ENCODE assay signal across 25 cellular contexts in the genomic region with DNA sequence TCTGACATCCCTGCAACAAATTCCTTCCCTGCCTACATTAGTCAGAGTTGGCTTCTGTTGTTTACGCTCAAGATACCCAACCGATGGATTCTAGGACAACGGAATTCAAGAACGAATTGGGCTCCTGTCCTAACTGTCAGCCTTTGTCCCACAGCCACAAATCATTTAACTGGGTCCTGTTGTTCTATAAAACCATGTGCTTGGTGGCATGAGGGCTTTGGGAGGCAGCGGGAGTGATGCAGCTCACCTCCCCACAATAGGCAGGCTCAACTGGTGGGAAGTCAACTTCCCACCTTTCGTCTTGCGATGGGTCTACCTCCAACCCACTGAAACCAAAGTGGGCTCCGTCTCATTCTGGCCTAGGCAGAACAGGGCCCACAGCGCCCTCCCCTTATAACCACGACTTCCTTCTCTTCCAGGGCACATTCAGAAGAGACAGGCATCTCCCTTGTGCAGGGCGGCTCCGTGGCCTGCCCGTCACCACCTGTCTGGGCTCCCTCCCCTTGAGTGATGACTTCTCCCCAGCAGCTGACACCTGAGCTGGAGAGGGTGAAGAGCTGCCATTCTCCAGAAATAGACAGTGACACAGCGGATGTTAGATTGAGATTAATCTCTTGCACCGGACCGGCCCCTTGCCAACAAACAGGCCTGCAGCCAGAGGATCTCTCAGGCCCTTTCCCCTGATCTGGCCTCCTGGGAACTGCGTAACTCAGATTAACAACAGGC. TPM values are rescaled to one million over a fixed set of nuclear protein-coding genes. Genes with fewer than 3 reads are reported as not detected.
DNase-seq lines count a peak whose midpoint lies in the region; ATAC-seq, FAIRE-seq and TF ChIP-seq lines count a peak whose summit lies in the region.
"Had no signal": no experiment of that assay in that cellular context is flagged by ENCODE, and none has a peak within 500 bp of the region (broad histone marks: within the 10 kb centered on the region; RNA-seq: fewer than 3 reads in every experiment).

No MANE protein-coding gene starts in this region.

- no peak for TF ChIP-seq EP300 in K562 (IDR thresholded peaks at IDR 0.05; ENCODE audit: low read length)

- H3K4me1 Mint-ChIP-seq in naive thymus-derived CD4-positive, alpha-beta T cell: peaks cover 0 to 5% (median 0%) of the 10 kb centered on the region in 7 donors
- no peaks in the 10 kb centered on the region for H3K4me1 Mint-ChIP-seq in activated T-helper 2 cell treated with anti-CD3 and anti-CD28 coated beads, Interferon-gamma antibody, Interleukin-2, Interleukin-4, amounts not matched to agents 10 μg/mL and 5 μg/mL and 100 μg/mL, durations not matched to agents 14 hours and 24 hours and 36 hours (ENCODE audit: low read depth)

- peak; percentile 51 for ATAC-seq in K562
- peak; percentile 14 for ATAC-seq in naive thymus-derived CD4-positive, alpha-beta T cell
- no peak for ATAC-seq in GM21717 (IDR thresholded peaks at IDR 0.05; ENCODE audit: unreplicated experiment)
- no peak for ATAC-seq in pancreas
- ATAC-seq: activated CD8-positive, alpha-beta T cell treated with anti-CD3 and anti-CD28 coated beads, Interleukin-2, amount 10 ng/mL, durations not matched to agents 7 days and 5 days; activated T-cell treated with anti-CD3 and anti-CD28 coated beads, Interleukin-2, amount 50 U/mL, for 4 hours; foreskin keratinocyte; right lobe of liver had no signal

- no TSS peak for BruUV-seq in K562 (replicated peaks; lab: Mats Ljungman, UMichigan)

- H3K27ac ChIP-seq in K562 (ENCODE audit: extremely low read depth, low read depth, low read length) (no peak overlapping the region), pancreas (no peak overlapping the region)
- H3K27ac ChIP-seq in naive thymus-derived CD4-positive, alpha-beta T cell (ENCODE audit: low read depth, low read length): no peak overlapping the region
- H3K27ac ChIP-seq: foreskin keratinocyte, PC-9, right lobe of liver, suprapubic skin had no signal

- FAIRE-seq in D721Med (lab: Jason Lieb, UNC): no peak
- FAIRE-seq in K562 (lab: Jason Lieb, UNC): no peak
- FAIRE-seq in pancreas (lab: Jason Lieb, UNC): no peak
- FAIRE-seq: astrocyte, GM12891 had no signal

- H3K4me3 ChIP-seq in K562 (no peak overlapping the region), pancreas (no peak overlapping the region)
- H3K4me3 ChIP-seq in naive thymus-derived CD4-positive, alpha-beta T cell (ENCODE audit: low read length): no peak overlapping the region
- H3K4me3 ChIP-seq: PC-9, right lobe of liver, suprapubic skin had no signal

- no peaks in the 10 kb centered on the region for H3K79me2 ChIP-seq in K562 (ENCODE audit: control insufficient read depth, insufficient read depth, low read length)

- TF ChIP-seq RAD21 in K562 (CRISPR knock-in tag; conservative IDR thresholded peaks at IDR 0.05 in 1 of 2, IDR thresholded peaks at IDR 0.05 in 1 of 2): no peak

- H2AFZ ChIP-seq in K562 (ENCODE audit: low read depth, low read length): no peak overlapping the region
- H2AFZ ChIP-seq: PC-9 had no signal

- H3K36me3 ChIP-seq in K562 (ENCODE audit: control insufficient read depth, insufficient read depth, low read length): no peaks in the 10 kb centered on the region
- no peaks in the 10 kb centered on the region for H3K36me3 ChIP-seq in naive thymus-derived CD4-positive, alpha-beta T cell (ENCODE audit: control insufficient read depth in 2 of 3, insufficient read depth in 3 of 3, low read length in 3 of 3)
- no peaks in the 10 kb centered on the region for H3K36me3 ChIP-seq in pancreas
- H3K36me3 ChIP-seq: right lobe of liver, suprapubic skin had no signal

- H3K4me3 Mint-ChIP-seq in naive thymus-derived CD4-positive, alpha-beta T cell: no peak overlapping the region
- no peak overlapping the region for H3K4me3 Mint-ChIP-seq in activated T-helper 2 cell treated with anti-CD3 and anti-CD28 coated beads, Interferon-gamma antibody, Interleukin-2, Interleukin-4, amounts not matched to agents 10 μg/mL and 5 μg/mL and 100 μg/mL, durations not matched to agents 14 hours and 24 hours and 36 hours (ENCODE audit: low read depth)
- H3K4me3 Mint-ChIP-seq: activated CD8-positive, alpha-beta T cell treated with anti-CD3 and anti-CD28 coated beads, Interleukin-2, amount 10 ng/mL, durations not matched to agents 7 days and 5 days; activated T-cell treated with anti-CD3 and anti-CD28 coated beads, Interleukin-2, amount 50 U/mL, for 4 hours; CD4-positive, alpha-beta T cell had no signal

- no peaks in the 10 kb centered on the region for H3K36me3 Mint-ChIP-seq in naive thymus-derived CD4-positive, alpha-beta T cell
- H3K36me3 Mint-ChIP-seq in activated T-helper 2 cell treated with anti-CD3 and anti-CD28 coated beads, Interferon-gamma antibody, Interleukin-2, Interleukin-4, amounts not matched to agents 10 μg/mL and 5 μg/mL and 100 μg/mL, durations not matched to agents 14 hours and 24 hours and 36 hours (ENCODE audit: low read depth): no peaks in the 10 kb centered on the region

- no peak overlapping the region for H3K4me2 ChIP-seq in K562 (ENCODE audit: insufficient read depth, low read length)
- H3K4me2 ChIP-seq: PC-9 had no signal

- POLR2A ChIA-PET in K562 (lab: Yijun Ruan, JAX): interaction anchor here (1.5 kb wide), 1 partner anchor 13 kb away, joined by 3 read pairs; no protein-coding TSS in a partner anchor
- POLR2A ChIA-PET in naive thymus-derived CD4-positive, alpha-beta T cell (lab: Charles Lee): no interaction called here

- H3K9ac ChIP-seq in K562 (ENCODE audit: insufficient read depth in 1 of 2, low read depth in 2 of 2, low read length in 2 of 2): no peak overlapping the region

- H4K20me1 ChIP-seq in K562 (replicated peaks; ENCODE audit: control insufficient read depth, insufficient read depth, low read length): no peaks in the 10 kb centered on the region

- H3K27me3 ChIP-seq in K562 (ENCODE audit: control insufficient read depth in 2 of 2, insufficient read depth in 2 of 2, low read length in 2 of 2) (peaks cover 27 to 65% of the 10 kb centered on the region in 2 experiments; a peak in 3 of 5 replicates), pancreas (no peaks in the 10 kb centered on the region)
- no peaks in the 10 kb centered on the region for H3K27me3 ChIP-seq in naive thymus-derived CD4-positive, alpha-beta T cell (ENCODE audit: control insufficient read depth in 2 of 2, insufficient read depth in 2 of 2, low read length in 2 of 2)
- H3K27me3 ChIP-seq: foreskin keratinocyte, right lobe of liver had no signal

- no peak overlapping the region for H3K27ac Mint-ChIP-seq in naive thymus-derived CD4-positive, alpha-beta T cell
- H3K27ac Mint-ChIP-seq in activated T-helper 2 cell treated with anti-CD3 and anti-CD28 coated beads, Interferon-gamma antibody, Interleukin-2, Interleukin-4, amounts not matched to agents 10 μg/mL and 5 μg/mL and 100 μg/mL, durations not matched to agents 14 hours and 24 hours and 36 hours: no peak overlapping the region
- H3K27ac Mint-ChIP-seq: activated CD8-positive, alpha-beta T cell treated with anti-CD3 and anti-CD28 coated beads, Interleukin-2, amount 10 ng/mL, durations not matched to agents 7 days and 5 days; CD4-positive, alpha-beta T cell had no signal

- peaks cover 4 to 36% (median 25%) of the 10 kb centered on the region in 5 donors for H3K27me3 Mint-ChIP-seq in naive thymus-derived CD4-positive, alpha-beta T cell
- peaks cover 2% of the 10 kb centered on the region for H3K27me3 Mint-ChIP-seq in activated T-helper 2 cell treated with anti-CD3 and anti-CD28 coated beads, Interferon-gamma antibody, Interleukin-2, Interleukin-4, amounts not matched to agents 10 μg/mL and 5 μg/mL and 100 μg/mL, durations not matched to agents 14 hours and 24 hours and 36 hours (ENCODE audit: low read depth)

- TF ChIP-seq POLR2A in K562 (conservative IDR thresholded peaks at IDR 0.05): no peak

- CTCF ChIA-PET in K562 (lab: Yijun Ruan, JAX; ENCODE audit: low intra/inter-chr PET ratio): no interaction called here
- CTCF ChIA-PET in naive thymus-derived CD4-positive, alpha-beta T cell (lab: Charles Lee): no interaction called here

- TF ChIP-seq CTCF in D721Med (IDR thresholded peaks at IDR 0.05; ENCODE audit: insufficient read depth, missing control alignments) (peak; percentile 6), K562 (IDR thresholded peaks at IDR 0.05 in 2 of 3, conservative IDR thresholded peaks at IDR 0.05 in 1 of 3; ENCODE audit: insufficient read depth in 2 of 3, low read depth in 1 of 3, low read length in 3 of 3) (no peak), pancreas (IDR thresholded peaks at IDR 0.05) (no peak)

- intact Hi-C loops in K562 (cut with micrococcal nuclease): no loop called here
- intact Hi-C loops in naive thymus-derived CD4-positive, alpha-beta T cell (cut with micrococcal nuclease): no loop called here
- intact Hi-C loops in activated T-helper 2 cell treated with anti-CD3 and anti-CD28 coated beads, Interferon-gamma antibody, Interleukin-2, Interleukin-4, amounts not matched to agents 10 μg/mL and 5 μg/mL and 100 μg/mL, durations not matched to agents 14 hours and 24 hours and 36 hours (cut with micrococcal nuclease): no loop called here
- intact Hi-C loops in pancreas (cut with DNase I): no loop called here

- no peak for DNase-seq in D721Med (ENCODE audit: insufficient read length, low spot score)
- DNase-seq in NCI-H187 treated with DMSO at 0.1 percent for 48 hours (lab: John Stamatoyannopoulos, UW): peak; percentile 64
- DNase-seq in K562 (ENCODE audit: extremely low read depth in 1 of 4, low spot score in 3 of 4): peak in 2 of 4 experiments; percentile 8 to 23
- DNase-seq in naive thymus-derived CD4-positive, alpha-beta T cell: no peak
- DNase-seq in activated T-helper 2 cell treated with anti-CD3 and anti-CD28 coated beads, Interferon-gamma antibody, Interleukin-2, Interleukin-4, amounts not matched to agents 10 μg/mL and 5 μg/mL and 100 μg/mL, durations not matched to agents 14 hours and 24 hours and 36 hours (ENCODE audit: low spot score): no peak
- DNase-seq in pancreas: no peak
- DNase-seq: activated CD8-positive, alpha-beta T cell treated with anti-CD3 and anti-CD28 coated beads, Interleukin-2, amount 10 ng/mL, durations not matched to agents 7 days and 5 days; activated naive CD4-positive, alpha-beta T cell treated with anti-CD3 and anti-CD28 coated beads, Interleukin-2, amount 50 U/mL, for 16 hours; activated T-cell treated with anti-CD3 and anti-CD28 coated beads, Interleukin-2, amount 50 U/mL, for 4 hours; CD4-positive, alpha-beta T cell; foreskin keratinocyte; Kasumi-1; mesenchymal stem cell; NCI-H1092 treated with DMSO at 0.1 percent for 48 hours; PC-9; right lobe of liver had no signal

- WGBS in K562 (ENCODE audit: insufficient coverage, low coverage, missing lambda C conversion rate): 1% methylated on average over 17 of the region's 17 CpGs
- 75 to 76% methylated on average over 17 of the region's 17 CpGs for WGBS in pancreas, 2 donors

- in situ Hi-C loops in K562 (cut with MboI): no loop called here

- H3K9me3 Mint-ChIP-seq in naive thymus-derived CD4-positive, alpha-beta T cell: no peaks in the 10 kb centered on the region
- no peaks in the 10 kb centered on the region for H3K9me3 Mint-ChIP-seq in activated T-helper 2 cell treated with anti-CD3 and anti-CD28 coated beads, Interferon-gamma antibody, Interleukin-2, Interleukin-4, amounts not matched to agents 10 μg/mL and 5 μg/mL and 100 μg/mL, durations not matched to agents 14 hours and 24 hours and 36 hours
- H3K9me3 Mint-ChIP-seq: activated T-cell treated with anti-CD3 and anti-CD28 coated beads, Interleukin-2, amount 50 U/mL, for 4 hours; CD4-positive, alpha-beta T cell had no signal

- H3K4me1 ChIP-seq in K562 (replicated peaks in 1 of 2; ENCODE audit: control insufficient read depth in 2 of 2, insufficient read depth in 2 of 2, low read length in 2 of 2) (no peaks in the 10 kb centered on the region; a peak in 1 of 5 replicates), pancreas (no peaks in the 10 kb centered on the region)
- H3K4me1 ChIP-seq in naive thymus-derived CD4-positive, alpha-beta T cell (ENCODE audit: control insufficient read depth in 2 of 2, insufficient read depth in 2 of 2, low read length in 2 of 2): no peaks in the 10 kb centered on the region
- H3K4me1 ChIP-seq: foreskin keratinocyte, right lobe of liver, suprapubic skin had no signal

- H3K9me3 ChIP-seq in K562 (replicated peaks; ENCODE audit: control insufficient read depth, insufficient read depth, low read depth, low read length): no peaks in the 10 kb centered on the region
- no peaks in the 10 kb centered on the region for H3K9me3 ChIP-seq in naive thymus-derived CD4-positive, alpha-beta T cell (ENCODE audit: control insufficient read depth in 2 of 3, low read length in 3 of 3)
- no peaks in the 10 kb centered on the region for H3K9me3 ChIP-seq in pancreas
- H3K9me3 ChIP-seq: right lobe of liver, suprapubic skin had no signal

- H3K9me1 ChIP-seq in K562 (ENCODE audit: control insufficient read depth, insufficient read depth, low read length): peaks cover 2% of the 10 kb centered on the region

RNA-seq across cellular contexts. Expression of gene LRRC38, which starts 26.5 kb away (rescaled TPM):
- not detected in 2 replicates for total RNA-seq in K562 (2011; cell fraction: chromatin; rRNA removed; ENCODE audit: low replicate concordance)
- total RNA-seq in K562 (2011; cell fraction: nucleolus; rRNA removed): not detected in 2 replicates
- not detected in 2 replicates for total RNA-seq in K562 (2011; cell fraction: nucleoplasm; rRNA removed)
- total RNA-seq in K562 (2014; rRNA removed) (not detected in 2 replicates), K562 (2014; rRNA removed; fragmentation: Illumina TruSeq; extraction: Trizol) (not detected in 2 replicates), K562 (2015; rRNA removed; fragmentation: Illumina TruSeq; extraction: Trizol) (not detected in 2 replicates), K562 (2021) (not detected in 2 replicates), pancreas (not detected)
- polyA plus RNA-seq in K562 (2011; rRNA removed) (not detected in 2 replicates), K562 (2014; fragmentation: Illumina TruSeq; extraction: Trizol) (not detected in 2 replicates), K562 (2014; fragmentation: Nextera tagmentation; extraction: Ambion mirVana) (not detected), K562 (2014; rRNA removed) (not detected in 2 replicates), pancreas (not detected)
- not detected in 2 replicates for polyA plus RNA-seq in K562 (2011; cell fraction: cytosol; rRNA removed)
- not detected in 2 replicates for polyA plus RNA-seq in K562 (2011; cell fraction: nucleus; rRNA removed)
- polyA plus RNA-seq in K562 (2012): not detected in 2 replicates
- not detected in 2 replicates for polyA minus RNA-seq in K562 (2011; rRNA and poly(A)+ RNA removed)
- polyA minus RNA-seq in K562 (2011; cell fraction: cytosol; rRNA and poly(A)+ RNA removed): not detected in 2 replicates
- not detected in 2 replicates for polyA minus RNA-seq in K562 (2011; cell fraction: nucleus; rRNA and poly(A)+ RNA removed)
- total RNA-seq in naive thymus-derived CD4-positive, alpha-beta T cell: not detected
- polyA plus RNA-seq in naive thymus-derived CD4-positive, alpha-beta T cell: not detected
- not detected in 2 replicates for total RNA-seq in activated T-helper 2 cell treated with anti-CD3 and anti-CD28 coated beads, Interferon-gamma antibody, Interleukin-2, Interleukin-4, amounts not matched to agents 10 μg/mL and 5 μg/mL and 100 μg/mL, durations not matched to agents 14 hours and 24 hours and 36 hours
- total RNA-seq: activated CD8-positive, alpha-beta T cell treated with anti-CD3 and anti-CD28 coated beads, Interleukin-2, amount 10 ng/mL, durations not matched to agents 7 days and 5 days; activated T-cell treated with anti-CD3 and anti-CD28 coated beads, Interleukin-2, amount 50 U/mL, for 4 hours; astrocyte; CD4-positive, alpha-beta T cell; epithelial cell of proximal tubule; foreskin keratinocyte; H4; osteocyte; PC-9; right lobe of liver; SK-MEL-5; T-helper 2 cell treated with Interferon-gamma antibody and Interleukin-4, amounts not matched to agents 100 ng/mL and 5 ng/mL, for 36 hours had no signal
- polyA plus RNA-seq: foreskin keratinocyte had no signal

Comparison
In these comparisons a context has a peak if more than half of its experiments do, and no peak if none do; other contexts are left out.
1. ATAC-seq: peak in K562 (single experiment) and naive thymus-derived CD4-positive, alpha-beta T cell (single experiment); none in GM21717 (single experiment) and pancreas (0 of 4).